Comparison of ENCODE assay signal across 18 cellular contexts in the genomic region with DNA sequence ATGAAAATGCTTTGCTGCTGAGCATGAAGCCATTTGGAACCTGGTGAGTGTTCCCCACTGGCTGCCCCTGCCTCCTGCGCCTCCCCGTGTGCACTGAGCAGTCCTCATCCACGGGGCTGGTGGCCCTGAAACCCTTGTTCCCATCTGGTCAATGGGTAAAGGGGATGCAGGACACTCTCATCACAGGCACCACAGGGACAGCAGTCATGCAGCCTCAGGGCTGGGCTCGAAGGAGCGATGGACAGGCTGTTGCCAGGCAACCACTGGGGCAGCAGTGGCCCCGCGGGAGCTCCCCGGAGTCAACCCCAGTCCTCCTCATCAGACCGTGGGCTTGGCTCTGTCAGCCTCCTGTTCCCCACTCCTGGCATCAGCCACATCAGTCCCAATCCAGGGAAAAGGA.
DNase-seq lines count a peak whose midpoint lies in the region; ATAC-seq, FAIRE-seq and TF ChIP-seq lines count a peak whose summit lies in the region.
"Had no signal": no experiment of that assay in that cellular context is flagged by ENCODE, and none has a peak within 500 bp of the region (broad histone marks: within the 10 kb centered on the region; RNA-seq: fewer than 3 reads in every experiment).

No MANE protein-coding gene starts in this region.

- intact Hi-C loops in ascending aorta (cut with DNase I) = no loop called here
- intact Hi-C loops in Right ventricle myocardium superior (cut with DNase I) = no loop called here
- intact Hi-C loops in kidney (cut with DNase I) = no loop called here

- peaks cover 0 to 5% (median 0%) of the 10 kb centered on the region in 5 experiments for H3K9me3 Mint-ChIP-seq in brain
- no peaks in the 10 kb centered on the region for H3K9me3 Mint-ChIP-seq in nephron progenitor cell

- H3K27ac Mint-ChIP-seq in brain = peak overlapping the region; percentile 73 to 91 (median 78)
- H3K27ac Mint-ChIP-seq in nephron progenitor cell = peak overlapping the region; percentile 88

- no peak overlapping the region for H2AFZ ChIP-seq in KMS-11 (ENCODE audit: low read depth)

- no peak overlapping the region for H3K4me3 Mint-ChIP-seq in brain
- no peak overlapping the region for H3K4me3 Mint-ChIP-seq in nephron progenitor cell

- H3K4me1 ChIP-seq in KMS-11 (ENCODE audit: low read depth, poor library complexity, severe bottlenecking) (peaks cover 48% of the 10 kb centered on the region), ascending aorta (no peaks in the 10 kb centered on the region), kidney (ENCODE audit: control insufficient read depth in 1 of 2, insufficient read depth in 1 of 2, low read depth in 1 of 2, low read length in 2 of 2) (no peaks in the 10 kb centered on the region)

- no peak for TF ChIP-seq CTCF in KMS-11 (conservative IDR thresholded peaks at IDR 0.05; ENCODE audit: low read depth, low read length)
- no peak for TF ChIP-seq CTCF in brain (conservative IDR thresholded peaks at IDR 0.05)
- TF ChIP-seq CTCF in nephron progenitor cell (IDR thresholded peaks at IDR 0.05) = no peak
- no peak for TF ChIP-seq CTCF in ascending aorta (IDR thresholded peaks at IDR 0.05)
- no peak for TF ChIP-seq CTCF in kidney (IDR thresholded peaks at IDR 0.05; ENCODE audit: borderline replicate concordance, extremely low read depth, insufficient read depth)

- no peaks in the 10 kb centered on the region for H3K9me3 ChIP-seq in ascending aorta
- H3K9me3 ChIP-seq in kidney (ENCODE audit: control insufficient read depth in 1 of 2, low read length in 2 of 2) = no peaks in the 10 kb centered on the region

- no peak for ATAC-seq in Right ventricle myocardium superior (ENCODE audit: poor library complexity)
- ATAC-seq: HCT116 had no signal

- no peaks in the 10 kb centered on the region for H3K79me2 ChIP-seq in KMS-11 (ENCODE audit: insufficient read depth, low read depth)

- H3K36me3 ChIP-seq in KMS-11 (ENCODE audit: insufficient read depth) = no peaks in the 10 kb centered on the region
- H3K36me3 ChIP-seq in ascending aorta = no peaks in the 10 kb centered on the region
- no peaks in the 10 kb centered on the region for H3K36me3 ChIP-seq in kidney (ENCODE audit: control insufficient read depth in 1 of 2, insufficient read depth in 2 of 2, low read length in 2 of 2)

- DNase-seq in DMS 273 (lab: John Stamatoyannopoulos, UW; ENCODE audit: unreplicated experiment) = peak; percentile 22
- no peak for DNase-seq in DMS 273 treated with DMSO at 0.1 percent for 48 hours (lab: John Stamatoyannopoulos, UW)
- no peak for DNase-seq in nephron progenitor cell
- no peak for DNase-seq in ascending aorta (ENCODE audit: low spot score in 2 of 2)
- DNase-seq in Right ventricle myocardium superior = no peak
- no peak for DNase-seq in kidney
- DNase-seq: AML-193; GDM1; NCI-H1105; NCI-H1694 treated with DMSO at 0.1 percent for 48 hours; NCI-H2227 treated with DMSO at 0.1 percent for 48 hours; NCI-H526 treated with DMSO at 0.1 percent for 48 hours; NK-92 treated with Interleukin-12 subunit alpha and Interleukin-12 subunit beta, amount 100 ng/mL, for 24 hours; SIG-M5 had no signal

- H3K36me3 Mint-ChIP-seq in brain (no peaks in the 10 kb centered on the region), nephron progenitor cell (ENCODE audit: low read depth) (no peaks in the 10 kb centered on the region)

- H3K4me1 Mint-ChIP-seq in brain (peaks cover 75% of the 10 kb centered on the region), nephron progenitor cell (peaks cover 29% of the 10 kb centered on the region)

- H3K9ac ChIP-seq in KMS-11 (no peak overlapping the region), kidney (ENCODE audit: low read length in 2 of 2) (no peak overlapping the region)

- H3K27me3 Mint-ChIP-seq in brain = no peaks in the 10 kb centered on the region
- peaks cover 5% of the 10 kb centered on the region for H3K27me3 Mint-ChIP-seq in nephron progenitor cell (ENCODE audit: low read depth, poor library complexity)

- no peaks in the 10 kb centered on the region for H4K20me1 ChIP-seq in KMS-11 (ENCODE audit: insufficient read depth)

- FAIRE-seq in kidney (lab: Jason Lieb, UNC) = no peak

- H3K27ac ChIP-seq in KMS-11 (peak overlapping the region; percentile 93; the same call in 1 of the 2 replicates), ascending aorta (no peak overlapping the region), kidney (ENCODE audit: low read depth in 2 of 2, low read length in 2 of 2) (no peak overlapping the region)
- H3K27ac ChIP-seq: 22Rv1 had no signal

- H3K4me3 ChIP-seq in KMS-11 (IDR thresholded peaks at IDR 0.05; ENCODE audit: insufficient read depth, low read depth, low read length) (no peak overlapping the region), ascending aorta (no peak overlapping the region), kidney (ENCODE audit: low read length in 2 of 2) (no peak overlapping the region)

- peak overlapping the region; percentile 78; the same call in 1 of the 2 replicates for H3K4me2 ChIP-seq in KMS-11

- H3K27me3 ChIP-seq in KMS-11 (ENCODE audit: insufficient read depth, low read depth) (no peaks in the 10 kb centered on the region), ascending aorta (no peaks in the 10 kb centered on the region)
